ENCODE assay signal across 12 cellular contexts in genomic region chr1:42680045-42680444, GRCh38. TPM values are rescaled to one million over a fixed set of nuclear protein-coding genes. Genes with fewer than 3 reads are reported as not detected.
DNase-seq lines count a peak whose midpoint lies in the region; ATAC-seq and TF ChIP-seq lines count a peak whose summit lies in the region.
"Had no signal": no experiment of that assay in that cellular context is flagged by ENCODE, and none has a peak within 500 bp of the region (broad histone marks: within the 10 kb centered on the region; RNA-seq: fewer than 3 reads in every experiment).

No MANE protein-coding gene starts in this region.

- peaks cover 32% of the 10 kb centered on the region for H3K36me3 Mint-ChIP-seq in activated CD4-positive, alpha-beta T cell treated with anti-CD3 and anti-CD28 coated beads for 36 hours (ENCODE audit: low read depth)
- peaks cover 36% of the 10 kb centered on the region for H3K36me3 Mint-ChIP-seq in activated CD4-positive, alpha-beta T cell treated with anti-CD3 and anti-CD28 coated beads, Interleukin-2, amount 10 ng/mL, durations not matched to agents 7 days and 5 days (ENCODE audit: low read depth)
- H3K36me3 Mint-ChIP-seq in central memory CD8-positive, alpha-beta T cell (ENCODE audit: insufficient read depth), result peaks cover 25% of the 10 kb centered on the region
- H3K36me3 Mint-ChIP-seq in endothelial cell (ENCODE audit: low read depth, unreplicated experiment), result peaks cover 15% of the 10 kb centered on the region

- H3K4me1 ChIP-seq in psoas muscle, result peaks cover 35% of the 10 kb centered on the region

- no peak for TF ChIP-seq POLR2A in NB4 (IDR thresholded peaks at IDR 0.05; ENCODE audit: extremely low read depth, insufficient read length)

- H3K4me3 Mint-ChIP-seq in activated CD4-positive, alpha-beta T cell treated with anti-CD3 and anti-CD28 coated beads for 36 hours, result peak overlapping the region; percentile 85
- H3K4me3 Mint-ChIP-seq in activated CD4-positive, alpha-beta T cell treated with anti-CD3 and anti-CD28 coated beads, Interleukin-2, amount 10 ng/mL, durations not matched to agents 7 days and 5 days, result no peak overlapping the region
- H3K4me3 Mint-ChIP-seq in central memory CD8-positive, alpha-beta T cell, result peak overlapping the region; percentile 69
- no peak overlapping the region for H3K4me3 Mint-ChIP-seq in endothelial cell (ENCODE audit: unreplicated experiment)

- peaks cover 2 to 20% of the 10 kb centered on the region in 2 donors for H3K36me3 ChIP-seq in psoas muscle (ENCODE audit: insufficient read depth in 1 of 2, low read depth in 1 of 2)

- no peaks in the 10 kb centered on the region for H3K27me3 ChIP-seq in psoas muscle (ENCODE audit: insufficient read depth in 3 of 3, low read length in 2 of 3)
- H3K27me3 ChIP-seq: body of pancreas had no signal

- no peak overlapping the region for H3K27ac ChIP-seq in psoas muscle

- H3K9me3 ChIP-seq in psoas muscle, result no peaks in the 10 kb centered on the region
- H3K9me3 ChIP-seq: body of pancreas had no signal

- H3K27ac Mint-ChIP-seq in activated CD4-positive, alpha-beta T cell treated with anti-CD3 and anti-CD28 coated beads for 36 hours, result no peak overlapping the region
- no peak overlapping the region for H3K27ac Mint-ChIP-seq in activated CD4-positive, alpha-beta T cell treated with anti-CD3 and anti-CD28 coated beads, Interleukin-2, amount 10 ng/mL, durations not matched to agents 7 days and 5 days
- no peak overlapping the region for H3K27ac Mint-ChIP-seq in central memory CD8-positive, alpha-beta T cell (ENCODE audit: low read depth)
- no peak overlapping the region for H3K27ac Mint-ChIP-seq in endothelial cell (ENCODE audit: unreplicated experiment)
- H3K27ac Mint-ChIP-seq: activated CD4-positive, alpha-beta memory T cell treated with anti-CD3 and anti-CD28 coated beads, Interleukin-2, amount 10 ng/mL, durations not matched to agents 7 days and 5 days had no signal

- no peak for DNase-seq in activated CD4-positive, alpha-beta T cell treated with anti-CD3 and anti-CD28 coated beads for 36 hours
- no peak for DNase-seq in activated CD4-positive, alpha-beta T cell treated with anti-CD3 and anti-CD28 coated beads, Interleukin-2, amount 10 ng/mL, durations not matched to agents 7 days and 5 days
- peak; percentile 46 for DNase-seq in NB4 (ENCODE audit: low read depth)
- no peak for DNase-seq in central memory CD8-positive, alpha-beta T cell (ENCODE audit: low spot score in 2 of 2)
- DNase-seq in psoas muscle, result no peak
- DNase-seq in NCI-H2227 (lab: John Stamatoyannopoulos, UW; ENCODE audit: unreplicated experiment), result no peak
- no peak for DNase-seq in endothelial cell (ENCODE audit: low spot score)
- DNase-seq: activated CD4-positive, alpha-beta memory T cell treated with anti-CD3 and anti-CD28 coated beads, Interleukin-2, amount 10 ng/mL, durations not matched to agents 7 days and 5 days; body of pancreas; SHP77; stimulated activated CD4-positive, alpha-beta T cell treated with anti-CD3 and anti-CD28 coated beads, Interleukin-12 subunit alpha, Interleukin-12 subunit beta, amount 100 ng/mL, for 4 hours had no signal

- CTCF ChIA-PET in activated CD4-positive, alpha-beta T cell treated with anti-CD3 and anti-CD28 coated beads for 36 hours (lab: Charles Lee), result interaction anchor here (0.7 to 1.8 kb wide), 4 partner anchors 10 to 102 kb away, joined by 3 to 5 read pairs (median 4); partner anchors contain the start of gene PPIH
- CTCF ChIA-PET in activated CD4-positive, alpha-beta T cell treated with anti-CD3 and anti-CD28 coated beads, Interleukin-2, amount 10 ng/mL, durations not matched to agents 7 days and 5 days (lab: Charles Lee), result interaction anchor here (1.2 to 3.0 kb wide), 2 partner anchors 8 to 19 kb away, joined by 3 to 18 read pairs; no protein-coding TSS in a partner anchor

- POLR2A ChIA-PET in activated CD4-positive, alpha-beta T cell treated with anti-CD3 and anti-CD28 coated beads for 36 hours (lab: Charles Lee), result interaction anchor here (0.6 to 0.9 kb wide), 2 partner anchors 12 to 22 kb away, joined by 3 read pairs; partner anchors contain the start of gene PPIH
- POLR2A ChIA-PET in activated CD4-positive, alpha-beta T cell treated with anti-CD3 and anti-CD28 coated beads, Interleukin-2, amount 10 ng/mL, durations not matched to agents 7 days and 5 days (lab: Charles Lee), result no interaction called here

- intact Hi-C loops in activated CD4-positive, alpha-beta T cell treated with anti-CD3 and anti-CD28 coated beads for 36 hours (cut with DNase I, micrococcal nuclease), result loop anchor here (5.0 to 10.0 kb wide), 3 partner anchors 345 to 1015 kb away; partner anchors contain the start of genes ELOVL1 (in 1 of the 2) and FOXJ3 (in 1 of the 2)
- intact Hi-C loops in psoas muscle (cut with DNase I), result no loop called here

- H3K9me3 Mint-ChIP-seq in activated CD4-positive, alpha-beta T cell treated with anti-CD3 and anti-CD28 coated beads for 36 hours (ENCODE audit: low read depth), result no peaks in the 10 kb centered on the region
- H3K9me3 Mint-ChIP-seq in activated CD4-positive, alpha-beta T cell treated with anti-CD3 and anti-CD28 coated beads, Interleukin-2, amount 10 ng/mL, durations not matched to agents 7 days and 5 days, result no peaks in the 10 kb centered on the region
- H3K9me3 Mint-ChIP-seq in central memory CD8-positive, alpha-beta T cell, result no peaks in the 10 kb centered on the region
- H3K9me3 Mint-ChIP-seq in endothelial cell (ENCODE audit: unreplicated experiment), result no peaks in the 10 kb centered on the region
- H3K9me3 Mint-ChIP-seq: activated CD4-positive, alpha-beta memory T cell treated with anti-CD3 and anti-CD28 coated beads, Interleukin-2, amount 10 ng/mL, durations not matched to agents 7 days and 5 days had no signal

- no peaks in the 10 kb centered on the region for H3K27me3 Mint-ChIP-seq in activated CD4-positive, alpha-beta T cell treated with anti-CD3 and anti-CD28 coated beads for 36 hours
- no peaks in the 10 kb centered on the region for H3K27me3 Mint-ChIP-seq in activated CD4-positive, alpha-beta T cell treated with anti-CD3 and anti-CD28 coated beads, Interleukin-2, amount 10 ng/mL, durations not matched to agents 7 days and 5 days
- no peaks in the 10 kb centered on the region for H3K27me3 Mint-ChIP-seq in central memory CD8-positive, alpha-beta T cell
- peaks cover 14% of the 10 kb centered on the region for H3K27me3 Mint-ChIP-seq in endothelial cell (ENCODE audit: unreplicated experiment)
- H3K27me3 Mint-ChIP-seq: activated CD4-positive, alpha-beta memory T cell treated with anti-CD3 and anti-CD28 coated beads, Interleukin-2, amount 10 ng/mL, durations not matched to agents 7 days and 5 days had no signal

- H3K4me1 Mint-ChIP-seq in activated CD4-positive, alpha-beta T cell treated with anti-CD3 and anti-CD28 coated beads for 36 hours, result peaks cover 25% of the 10 kb centered on the region
- peaks cover 33% of the 10 kb centered on the region for H3K4me1 Mint-ChIP-seq in activated CD4-positive, alpha-beta T cell treated with anti-CD3 and anti-CD28 coated beads, Interleukin-2, amount 10 ng/mL, durations not matched to agents 7 days and 5 days
- H3K4me1 Mint-ChIP-seq in central memory CD8-positive, alpha-beta T cell, result peaks cover 38% of the 10 kb centered on the region
- H3K4me1 Mint-ChIP-seq in endothelial cell (ENCODE audit: unreplicated experiment), result peaks cover 27% of the 10 kb centered on the region

- ATAC-seq in activated CD4-positive, alpha-beta T cell treated with anti-CD3 and anti-CD28 coated beads for 36 hours, result no peak
- no peak for ATAC-seq in central memory CD8-positive, alpha-beta T cell (replicated peaks; ENCODE audit: extremely low read depth, poor library complexity, severe bottlenecking)
- ATAC-seq in psoas muscle (no peak), HG03457 (IDR thresholded peaks at IDR 0.05; ENCODE audit: unreplicated experiment) (no peak)
- ATAC-seq: body of pancreas had no signal

- whole genome bisulfite sequencing in psoas muscle, 3 donors, result 65 to 92% (median 74%) methylated on average over 2 of the region's 2 CpGs

- TF ChIP-seq CTCF in NB4 (IDR thresholded peaks at IDR 0.05; ENCODE audit: low read depth, low read length) (no peak), psoas muscle (IDR thresholded peaks at IDR 0.05) (no peak), endothelial cell (IDR thresholded peaks at IDR 0.05; ENCODE audit: unreplicated experiment) (no peak)

- H3K4me3 ChIP-seq in NB4 (ENCODE audit: low read depth, low read length) (peak overlapping the region; percentile 91), psoas muscle (peak overlapping the region; percentile 81)

RNA-seq across cellular contexts. Expression of gene YBX1, which starts 2.2 kb away (rescaled TPM):
- total RNA-seq in activated CD4-positive, alpha-beta T cell treated with anti-CD3 and anti-CD28 coated beads for 36 hours, result 1,000 to 10,000 TPM; 1,224 to 1,435 TPM
- total RNA-seq in activated CD4-positive, alpha-beta T cell treated with anti-CD3 and anti-CD28 coated beads, Interleukin-2, amount 10 ng/mL, durations not matched to agents 7 days and 5 days, result 100 to 1,000 TPM; 607 to 643 TPM
- total RNA-seq in psoas muscle (1,000 to 10,000 TPM in 1 of 4 donors, 100 to 1,000 TPM in 3; 878 to 1,236 (median 911) TPM), endothelial cell (ENCODE audit: unreplicated experiment) (741 TPM)
- polyA plus RNA-seq in psoas muscle, result 1,000 to 10,000 TPM; 1,131 to 1,545 (median 1,272) TPM

RNA-seq across cellular contexts. Expression of gene PPIH, which starts 21.8 kb away (rescaled TPM):
- total RNA-seq in activated CD4-positive, alpha-beta T cell treated with anti-CD3 and anti-CD28 coated beads for 36 hours, result 100 to 1,000 TPM; 111 to 114 TPM
- 100 to 1,000 TPM; 109 to 116 TPM for total RNA-seq in activated CD4-positive, alpha-beta T cell treated with anti-CD3 and anti-CD28 coated beads, Interleukin-2, amount 10 ng/mL, durations not matched to agents 7 days and 5 days
- 10 to 100 TPM in 3 of 4 donors, 1 to 10 TPM in 1; 9.9 to 14.4 (median 10.8) TPM for total RNA-seq in psoas muscle
- 10 to 100 TPM; 12.1 to 22.9 (median 15.1) TPM for polyA plus RNA-seq in psoas muscle
- total RNA-seq in endothelial cell (ENCODE audit: unreplicated experiment), result 37.4 TPM

RNA-seq across cellular contexts. Expression of gene CLDN19, which starts 60.0 kb away (rescaled TPM):
- total RNA-seq in activated CD4-positive, alpha-beta T cell treated with anti-CD3 and anti-CD28 coated beads for 36 hours, result not detected
- not detected for total RNA-seq in activated CD4-positive, alpha-beta T cell treated with anti-CD3 and anti-CD28 coated beads, Interleukin-2, amount 10 ng/mL, durations not matched to agents 7 days and 5 days
- not detected for total RNA-seq in psoas muscle
- under 1 TPM; 0.03 to 0.34 (median 0.14) TPM for polyA plus RNA-seq in psoas muscle
- not detected for total RNA-seq in endothelial cell (ENCODE audit: unreplicated experiment)
- total RNA-seq: activated CD4-positive, alpha-beta memory T cell treated with anti-CD3 and anti-CD28 coated beads, Interleukin-2, amount 10 ng/mL, durations not matched to agents 7 days and 5 days; body of pancreas had no signal

Comparison
In these comparisons a context has a peak if more than half of its experiments do, and no peak if none do; other contexts are left out.
1. H3K4me3 Mint-ChIP-seq: peak in activated CD4-positive, alpha-beta T cell treated with anti-CD3 and anti-CD28 coated beads for 36 hours (single experiment) and central memory CD8-positive, alpha-beta T cell (single experiment); none in activated CD4-positive, alpha-beta T cell treated with anti-CD3 and anti-CD28 coated beads, Interleukin-2, amount 10 ng/mL, durations not matched to agents 7 days and 5 days (single experiment) and endothelial cell (single experiment).
2. intact Hi-C loops: an anchor here in activated CD4-positive, alpha-beta T cell treated with anti-CD3 and anti-CD28 coated beads for 36 hours (5.0 to 10.0 kb wide); none called in psoas muscle.